8 cellular contexts compared by ENCODE assay signal in genomic region chr11:63023851-63024648, GRCh38. TPM values are rescaled to one million over a fixed set of nuclear protein-coding genes. Genes with fewer than 3 reads are reported as not detected.
A peak's percentile ranks its signal among the peaks of the same experiment; 100 is the strongest.
DNase-seq lines count a peak whose midpoint lies in the region; ATAC-seq and TF ChIP-seq lines count a peak whose summit lies in the region.

No MANE protein-coding gene starts in this region.

- no peaks in the 10 kb centered on the region for H3K36me3 ChIP-seq in kidney epithelial cell (ENCODE audit: control insufficient read depth, insufficient read depth, low read length)

- H3K4me3 ChIP-seq in kidney epithelial cell (ENCODE audit: low read depth, low read length): no peak overlapping the region

- ATAC-seq in GM21786 (IDR thresholded peaks at IDR 0.05; ENCODE audit: unreplicated experiment) (peak; percentile 62), GM18517 (IDR thresholded peaks at IDR 0.05; ENCODE audit: unreplicated experiment) (no peak)

- peak; percentile 24 to 86 (median 70) for DNase-seq in C1 segment of cervical spinal cord (lab: John Stamatoyannopoulos, UW)
- peak; percentile 78 for DNase-seq in NCI-H2227 treated with DMSO at 0.1 percent for 48 hours (lab: John Stamatoyannopoulos, UW)
- peak; percentile 65 to 94 (median 77) for DNase-seq in activated CD4-positive, CD25-positive, alpha-beta regulatory T cell (lab: John Stamatoyannopoulos, UW)
- DNase-seq in caudate nucleus (lab: John Stamatoyannopoulos, UW): peak in 60 of 61 donors; percentile 13 to 93 (median 69)
- peak; percentile 9 for DNase-seq in kidney epithelial cell (ENCODE audit: low read depth)
- DNase-seq in stimulated activated CD4-positive, alpha-beta T cell treated with anti-CD3 and anti-CD28 coated beads, Interleukin-1b, Interleukin-23, amount 100 ng/mL, for 4 hours (ENCODE audit: low read depth in 2 of 2): peak; percentile 84 to 88

- H3K27me3 ChIP-seq in kidney epithelial cell (ENCODE audit: control insufficient read depth, insufficient read depth, low read length): peaks cover 10% of the 10 kb centered on the region

- peak overlapping the region; percentile 38 for H3K27ac ChIP-seq in caudate nucleus (ENCODE audit: low read depth, low read length)

- TF ChIP-seq CTCF in kidney epithelial cell (IDR thresholded peaks at IDR 0.05; ENCODE audit: insufficient read depth, low read length, poor library complexity, severe bottlenecking): peak; percentile 100

RNA-seq across cellular contexts. Expression of gene SLC22A8, which starts 8.4 kb away (rescaled TPM):
- not detected in 2 replicates for total RNA-seq in kidney epithelial cell

RNA-seq across cellular contexts. Expression of gene SLC22A6, which starts 39.3 kb away (rescaled TPM):
- not detected in 2 replicates for total RNA-seq in kidney epithelial cell

Comparison
In these comparisons a context has a peak if more than half of its experiments do, and no peak if none do; other contexts are left out.
1. DNase-seq: peak in every context shown above with its lines; median percentile 86 in stimulated activated CD4-positive, alpha-beta T cell treated with anti-CD3 and anti-CD28 coated beads, Interleukin-1b, Interleukin-23, amount 100 ng/mL, for 4 hours; 78 in NCI-H2227 treated with DMSO at 0.1 percent for 48 hours; 77 in activated CD4-positive, CD25-positive, alpha-beta regulatory T cell; 70 in C1 segment of cervical spinal cord; 69 in caudate nucleus; 9 in kidney epithelial cell.